Comparison of ENCODE assay signal across 9 cellular contexts in genomic region chr19:33300016-33300981, GRCh38. TPM values are rescaled to one million over a fixed set of nuclear protein-coding genes. Genes with fewer than 3 reads are reported as not detected.
DNase-seq lines count a peak whose midpoint lies in the region; ATAC-seq and TF ChIP-seq lines count a peak whose summit lies in the region.
"Had no signal": no experiment of that assay in that cellular context is flagged by ENCODE, and none has a peak within 500 bp of the region (broad histone marks: within the 10 kb centered on the region; RNA-seq: fewer than 3 reads in every experiment).

No MANE protein-coding gene starts in this region.

- H2AFZ ChIP-seq in neural cell (ENCODE audit: low read depth, low read length) (no peak overlapping the region), Karpas-422 (ENCODE audit: low read length) (no peak overlapping the region)

- no peaks in the 10 kb centered on the region for H3K9me3 ChIP-seq in neural cell (ENCODE audit: low read length)
- H3K9me3 ChIP-seq in Karpas-422 (ENCODE audit: low read length) = no peaks in the 10 kb centered on the region

- no peak for DNase-seq in stimulated activated naive CD8-positive, alpha-beta T cell treated with anti-CD3 and anti-CD28 coated beads, Interleukin-15, Interleukin-2, amounts not matched to agents 100 U/mL and 50 U/mL, for 24 hours
- DNase-seq in epithelial cell of esophagus (ENCODE audit: low read depth) (peak; percentile 33), GOT3 (lab: John Stamatoyannopoulos, UW) (no peak), NCI-H187 (lab: John Stamatoyannopoulos, UW) (no peak), Karpas-422 (no peak)
- DNase-seq: activated CD4-positive, alpha-beta T cell treated with anti-CD3 and anti-CD28 coated beads, Interleukin-2, amount 50 U/mL, for 4 hours had no signal

- H3K27ac ChIP-seq in neural cell (ENCODE audit: low read length) = no peak overlapping the region
- no peak overlapping the region for H3K27ac ChIP-seq in Karpas-422 (ENCODE audit: low read length)

- H3K27me3 ChIP-seq in neural cell (ENCODE audit: insufficient read depth, low read depth, low read length) = peaks cover 45% of the 10 kb centered on the region
- no peaks in the 10 kb centered on the region for H3K27me3 ChIP-seq in Karpas-422 (ENCODE audit: low read length)

- H3F3A ChIP-seq in neural cell (ENCODE audit: insufficient read depth, low read length, poor library complexity, severe bottlenecking) = no peaks in the 10 kb centered on the region

- H3K36me3 Mint-ChIP-seq in stimulated activated naive CD8-positive, alpha-beta T cell treated with anti-CD3 and anti-CD28 coated beads, Interleukin-15, Interleukin-2, amounts not matched to agents 100 ng/mL and 50 ng/mL, for 24 hours (ENCODE audit: low read depth) = no peaks in the 10 kb centered on the region

- H3K9me2 ChIP-seq in neural cell (ENCODE audit: insufficient read depth, low read length) = no peaks in the 10 kb centered on the region
- no peaks in the 10 kb centered on the region for H3K9me2 ChIP-seq in Karpas-422 (replicated peaks; ENCODE audit: insufficient read depth, low read length)

- ATAC-seq in stimulated activated naive CD8-positive, alpha-beta T cell treated with anti-CD3 and anti-CD28 coated beads, Interleukin-15, Interleukin-2, amounts not matched to agents 100 U/mL and 50 U/mL, for 24 hours = no peak
- ATAC-seq in GM18858 (IDR thresholded peaks at IDR 0.05; ENCODE audit: unreplicated experiment) = no peak

- peaks cover 39% of the 10 kb centered on the region for H3K27me3 Mint-ChIP-seq in stimulated activated naive CD8-positive, alpha-beta T cell treated with anti-CD3 and anti-CD28 coated beads, Interleukin-15, Interleukin-2, amounts not matched to agents 100 ng/mL and 50 ng/mL, for 24 hours

- no peak for TF ChIP-seq CTCF in epithelial cell of esophagus (IDR thresholded peaks at IDR 0.05; ENCODE audit: insufficient read depth, low read depth, low read length, missing control alignments)
- TF ChIP-seq CTCF in neural cell (IDR thresholded peaks at IDR 0.05; ENCODE audit: poor library complexity, severe bottlenecking) = no peak

- H3K9me3 Mint-ChIP-seq in stimulated activated naive CD8-positive, alpha-beta T cell treated with anti-CD3 and anti-CD28 coated beads, Interleukin-15, Interleukin-2, amounts not matched to agents 100 ng/mL and 50 ng/mL, for 24 hours = no peaks in the 10 kb centered on the region

- H3K9ac ChIP-seq in neural cell (ENCODE audit: low read length) (no peak overlapping the region), Karpas-422 (ENCODE audit: low read length) (no peak overlapping the region)

- no peak for TF ChIP-seq EP300 in neural cell (conservative IDR thresholded peaks at IDR 0.05; ENCODE audit: poor library complexity, severe bottlenecking)

- TF ChIP-seq RAD21 in neural cell (conservative IDR thresholded peaks at IDR 0.05) = no peak

- H3K79me2 ChIP-seq in neural cell (replicated peaks; ENCODE audit: insufficient read depth, low read length) (no peaks in the 10 kb centered on the region), Karpas-422 (ENCODE audit: low read length) (no peaks in the 10 kb centered on the region)

- no peaks in the 10 kb centered on the region for H3K36me3 ChIP-seq in neural cell (ENCODE audit: insufficient read depth, low read length)
- H3K36me3 ChIP-seq in Karpas-422 (ENCODE audit: insufficient read depth, low read length) = no peaks in the 10 kb centered on the region

- H3K4me1 ChIP-seq in Karpas-422 (ENCODE audit: low read length) = no peaks in the 10 kb centered on the region

- H3K4me3 Mint-ChIP-seq in stimulated activated naive CD8-positive, alpha-beta T cell treated with anti-CD3 and anti-CD28 coated beads, Interleukin-15, Interleukin-2, amounts not matched to agents 100 ng/mL and 50 ng/mL, for 24 hours = peak overlapping the region; percentile 23

- H3K4me3 ChIP-seq in epithelial cell of esophagus (ENCODE audit: low read length) (peak overlapping the region; percentile 68), neural cell (ENCODE audit: low read length) (peak overlapping the region; percentile 68), Karpas-422 (ENCODE audit: low read length) (no peak overlapping the region)

- no peak overlapping the region for H3K27ac Mint-ChIP-seq in stimulated activated naive CD8-positive, alpha-beta T cell treated with anti-CD3 and anti-CD28 coated beads, Interleukin-15, Interleukin-2, amounts not matched to agents 100 ng/mL and 50 ng/mL, for 24 hours

- H4K20me1 ChIP-seq in neural cell (ENCODE audit: insufficient read depth) = no peaks in the 10 kb centered on the region
- no peaks in the 10 kb centered on the region for H4K20me1 ChIP-seq in Karpas-422 (ENCODE audit: insufficient read depth, low read depth, low read length)

- no peaks in the 10 kb centered on the region for H3K4me1 Mint-ChIP-seq in stimulated activated naive CD8-positive, alpha-beta T cell treated with anti-CD3 and anti-CD28 coated beads, Interleukin-15, Interleukin-2, amounts not matched to agents 100 ng/mL and 50 ng/mL, for 24 hours (ENCODE audit: low read depth)

- H3K4me2 ChIP-seq in neural cell (ENCODE audit: low read length) = no peak overlapping the region
- H3K4me2 ChIP-seq in Karpas-422 (ENCODE audit: low read depth, low read length, poor library complexity, severe bottlenecking) = no peak overlapping the region

TF ChIP-seq in neural cell, 6 proteins besides CTCF, POLR2A, EP300 and RAD21:
- TF ChIP-seq SMC3 (conservative IDR thresholded peaks at IDR 0.05; ENCODE audit: poor library complexity) (no peak), MXI1 (conservative IDR thresholded peaks at IDR 0.05; ENCODE audit: poor library complexity, severe bottlenecking) (no peak), REST (IDR thresholded peaks at IDR 0.05; ENCODE audit: borderline replicate concordance) (no peak), TAF1 (IDR thresholded peaks at IDR 0.05; ENCODE audit: low read depth) (no peak), EZH2 (IDR thresholded peaks at IDR 0.05; ENCODE audit: borderline replicate concordance, insufficient read depth, low read length, poor library complexity, severe bottlenecking) (no peak), POLR2AphosphoS5 (IDR thresholded peaks at IDR 0.05) (no peak)
TF ChIP-seq in neural cell: peak in this region for 0.

RNA-seq across cellular contexts. Expression of gene CEBPA, which starts 2.0 kb away (rescaled TPM):
- 1.6 and 2.6 TPM in 2 replicates for polyA plus RNA-seq in neural cell
- 5.0 and 6.6 TPM in 2 replicates for polyA minus RNA-seq in neural cell
- total RNA-seq in Karpas-422 (2014; rRNA removed; shearing (Covaris generic); ENCODE audit: low replicate concordance) = not detected in 2 replicates
